20 cellular contexts compared by ENCODE assay signal in genomic region chr10:71799112-71799511, GRCh38.
"Had no signal": no experiment of that assay in that cellular context is flagged by ENCODE, and none has a peak within 500 bp of the region (broad histone marks: within the 10 kb centered on the region; RNA-seq: fewer than 3 reads in every experiment).

No MANE protein-coding gene starts in this region.

- H3K27me3 ChIP-seq: dorsolateral prefrontal cortex, esophagus muscularis mucosa, foreskin keratinocyte, gastroesophageal sphincter, heart left ventricle, left lung had no signal

- H3K4me3 ChIP-seq: coronary artery, dorsolateral prefrontal cortex, esophagus muscularis mucosa, gastroesophageal sphincter, heart left ventricle, left lung, lower lobe of right lung had no signal

- ATAC-seq: foreskin keratinocyte, gastroesophageal sphincter, left cardiac atrium, left lung, left ventricle myocardium superior, lower lobe of right lung had no signal

- H3K36me3 ChIP-seq: esophagus muscularis mucosa, heart left ventricle, left lung, lower lobe of right lung had no signal

- H3K9me3 ChIP-seq: esophagus muscularis mucosa, gastroesophageal sphincter, heart left ventricle, left lung, lower lobe of right lung had no signal

- H3K4me1 ChIP-seq: esophagus muscularis mucosa, foreskin keratinocyte, gastroesophageal sphincter, lower lobe of right lung had no signal

- H3K27ac ChIP-seq: coronary artery, dorsolateral prefrontal cortex, esophagus muscularis mucosa, foreskin keratinocyte, gastroesophageal sphincter, heart left ventricle, left lung, lower lobe of right lung had no signal

- DNase-seq: dermis blood vessel endothelial cell; dorsolateral prefrontal cortex; effector CD4-positive, alpha-beta T cell; effector memory CD4-positive, alpha-beta T cell; foreskin keratinocyte; hippocampal formation; islet precursor cell; left cardiac atrium; left lung; left ventricle myocardium superior; lower lobe of right lung; mesendoderm; midbrain had no signal

- FAIRE-seq: colon, endothelial cell of umbilical vein, frontal cortex had no signal
